Comparison of ENCODE assay signal across 9 cellular contexts in the genomic region with DNA sequence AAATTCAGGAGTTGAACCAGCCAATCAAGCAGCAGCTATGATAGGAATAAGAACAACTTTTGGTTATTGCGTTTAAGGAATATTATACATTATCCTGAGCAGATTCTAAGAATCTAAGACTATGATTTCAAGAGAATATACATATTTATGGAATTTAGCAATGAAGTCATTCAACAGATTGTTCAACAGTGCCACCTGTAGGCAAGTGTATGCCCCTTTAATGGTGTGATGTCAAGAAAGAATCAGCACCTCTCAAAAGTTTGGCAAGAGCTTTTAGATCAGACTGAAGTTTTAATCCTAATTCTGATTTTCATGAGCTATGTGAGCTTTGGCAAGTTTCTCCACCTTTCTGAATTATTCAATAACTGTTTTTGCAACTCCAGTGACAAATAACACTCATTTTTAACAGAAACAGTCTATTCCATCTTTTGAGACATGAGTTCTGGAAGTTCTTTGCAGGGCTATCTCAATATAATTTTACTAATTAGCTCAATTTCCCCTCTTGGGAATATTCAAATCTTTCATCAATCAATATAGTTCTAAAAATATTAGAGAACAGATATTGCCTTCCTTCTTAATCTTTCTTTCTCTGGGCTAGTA.
A peak's percentile ranks its signal among the peaks of the same experiment; 100 is the strongest.
DNase-seq lines count a peak whose midpoint lies in the region; TF ChIP-seq lines count a peak whose summit lies in the region.
"Had no signal": no experiment of that assay in that cellular context is flagged by ENCODE, and none has a peak within 500 bp of the region (broad histone marks: within the 10 kb centered on the region; RNA-seq: fewer than 3 reads in every experiment).

No MANE protein-coding gene starts in this region.

- no peak overlapping the region for H3K4me3 ChIP-seq in epithelial cell of proximal tubule (ENCODE audit: low read depth, low read length)

- peak; percentile 4 for DNase-seq in NCI-H2171 treated with DMSO at 0.1 percent for 48 hours (lab: John Stamatoyannopoulos, UW)
- no peak for DNase-seq in NCI-H2171 (lab: John Stamatoyannopoulos, UW)
- peak; percentile 12 for DNase-seq in NCI-H524 treated with DMSO at 0.1 percent for 48 hours (lab: John Stamatoyannopoulos, UW)
- no peak for DNase-seq in epithelial cell of proximal tubule (ENCODE audit: low read depth)
- DNase-seq in superior temporal gyrus (ENCODE audit: extremely low spot score) = peak; percentile 44
- DNase-seq in DMS79 (lab: John Stamatoyannopoulos, UW) = no peak
- DNase-seq in GOT3 (lab: John Stamatoyannopoulos, UW) = no peak
- no peak for DNase-seq in activated gamma-delta T cell (lab: John Stamatoyannopoulos, UW)
- DNase-seq: dermis blood vessel endothelial cell had no signal

- TF ChIP-seq CTCF in epithelial cell of proximal tubule (conservative IDR thresholded peaks at IDR 0.05; ENCODE audit: low read depth, low read length) = peak; percentile 63

Comparison
In these comparisons a context has a peak if more than half of its experiments do, and no peak if none do; other contexts are left out.
1. DNase-seq: peak in NCI-H2171 treated with DMSO at 0.1 percent for 48 hours (single experiment), NCI-H524 treated with DMSO at 0.1 percent for 48 hours (single experiment) and superior temporal gyrus (single experiment); none in NCI-H2171 (single experiment), epithelial cell of proximal tubule (single experiment), DMS79 (single experiment), GOT3 (single experiment) and activated gamma-delta T cell (single experiment).